In the genomic region with DNA sequence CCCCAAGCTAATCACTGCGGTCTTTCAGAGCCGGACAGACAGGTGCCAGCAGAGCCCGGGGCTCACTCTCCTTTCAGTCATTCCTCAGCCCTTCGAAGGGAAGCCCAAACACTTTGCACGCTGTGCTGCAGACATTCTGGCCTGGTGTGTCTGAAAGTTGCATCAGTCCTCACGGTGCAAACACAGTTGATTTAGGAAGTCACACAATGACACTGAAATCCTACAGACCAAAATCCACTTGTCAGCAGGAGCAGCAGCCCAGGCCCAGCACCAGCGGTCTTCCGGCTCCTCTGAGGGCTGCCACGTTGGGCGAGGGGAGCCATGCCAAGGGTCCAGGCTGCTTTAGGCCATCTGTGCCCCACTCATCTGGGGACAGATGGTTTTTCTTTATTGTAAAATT, we compare ENCODE assay signal across 11 cellular contexts.
DNase-seq lines count a peak whose midpoint lies in the region; ATAC-seq, FAIRE-seq and TF ChIP-seq lines count a peak whose summit lies in the region.
"Had no signal": no experiment of that assay in that cellular context is flagged by ENCODE, and none has a peak within 500 bp of the region (broad histone marks: within the 10 kb centered on the region; RNA-seq: fewer than 3 reads in every experiment).

No MANE protein-coding gene starts in this region.

- CTCF ChIA-PET in GM12878 (lab: Yijun Ruan, JAX), result interaction anchor here (1.2 to 5.8 kb wide), 6 partner anchors 9 to 1092 kb away, joined by 3 to 54 read pairs (median 15); no protein-coding TSS in a partner anchor
- CTCF ChIA-PET in OCI-LY7 (lab: Charles Lee; ENCODE audit: unreplicated experiment), result no interaction called here

- intact Hi-C loops in left ventricle myocardium inferior (cut with micrococcal nuclease) (loop anchor here (5.0 kb wide), 1 partner anchor 1095 kb away; no protein-coding TSS in a partner anchor), left ventricle myocardium superior (cut with micrococcal nuclease) (no loop called here), GM12878 (cut with micrococcal nuclease; ENCODE audit: unreplicated experiment) (no loop called here), lower lobe of right lung (cut with DNase I) (no loop called here), vagina (cut with DNase I) (no loop called here), OCI-LY7 (cut with micrococcal nuclease; ENCODE audit: unreplicated experiment) (no loop called here)

- H4K20me1 ChIP-seq in GM12878 (ENCODE audit: control insufficient read depth, insufficient read depth) (peaks cover 4% of the 10 kb centered on the region), OCI-LY7 (ENCODE audit: insufficient read depth, low read length) (no peaks in the 10 kb centered on the region)

- TF ChIP-seq CTCF in left ventricle myocardium inferior (IDR thresholded peaks at IDR 0.05; ENCODE audit: borderline replicate concordance), result no peak
- TF ChIP-seq CTCF in GM12878 (IDR thresholded peaks at IDR 0.05 in 2 of 3, conservative IDR thresholded peaks at IDR 0.05 in 1 of 3; ENCODE audit: control insufficient read depth in 2 of 3, extremely low read depth in 1 of 3, insufficient read depth in 1 of 3, low read depth in 3 of 3, low read length in 3 of 3), result no peak
- no peak for TF ChIP-seq CTCF in lower lobe of right lung (IDR thresholded peaks at IDR 0.05)
- TF ChIP-seq CTCF in vagina (IDR thresholded peaks at IDR 0.05), result no peak
- TF ChIP-seq CTCF in OCI-LY7 (conservative IDR thresholded peaks at IDR 0.05; ENCODE audit: low read length), result no peak

- RAD21 ChIA-PET in GM12878 (lab: Charles Lee; ENCODE audit: unreplicated experiment), result interaction anchor here (1.6 to 3.7 kb wide), 3 partner anchors 229 to 1092 kb away, joined by 5 to 40 read pairs (median 29); no protein-coding TSS in a partner anchor

- BruUV-seq in GM12878 (replicated peaks; lab: Mats Ljungman, UMichigan), result no TSS peak
- no TSS peak for BruUV-seq in OCI-LY7 (replicated peaks; lab: Mats Ljungman, UMichigan)

- no peaks in the 10 kb centered on the region for H3K9me3 ChIP-seq in left ventricle myocardium inferior (replicated peaks)
- H3K9me3 ChIP-seq in GM12878 (replicated peaks; ENCODE audit: control insufficient read depth, insufficient read depth, low read length), result no peaks in the 10 kb centered on the region
- H3K9me3 ChIP-seq in lower lobe of right lung, result no peaks in the 10 kb centered on the region
- no peaks in the 10 kb centered on the region for H3K9me3 ChIP-seq in vagina
- H3K9me3 ChIP-seq in OCI-LY7 (ENCODE audit: low read length), result no peaks in the 10 kb centered on the region

- no peaks in the 10 kb centered on the region for H3K79me2 ChIP-seq in GM12878 (ENCODE audit: control insufficient read depth, insufficient read depth, low read length)
- no peaks in the 10 kb centered on the region for H3K79me2 ChIP-seq in OCI-LY7 (ENCODE audit: insufficient read depth, low read depth, low read length)

- H3K27ac ChIP-seq in left ventricle myocardium inferior (replicated peaks) (peak overlapping the region; percentile 92), GM12878 (ENCODE audit: control insufficient read depth, insufficient read depth) (no peak overlapping the region), lower lobe of right lung (peak overlapping the region; percentile 80), vagina (peak overlapping the region; percentile 79), OCI-LY7 (ENCODE audit: low read depth, low read length, poor library complexity, severe bottlenecking) (no peak overlapping the region)

- no peaks in the 10 kb centered on the region for H3K27me3 ChIP-seq in left ventricle myocardium inferior (ENCODE audit: low read depth)
- no peaks in the 10 kb centered on the region for H3K27me3 ChIP-seq in GM12878 (replicated peaks in 1 of 2; ENCODE audit: control insufficient read depth in 2 of 2, insufficient read depth in 2 of 2, low read length in 1 of 2)
- H3K27me3 ChIP-seq in lower lobe of right lung (ENCODE audit: low read depth), result no peaks in the 10 kb centered on the region
- H3K27me3 ChIP-seq in vagina, result no peaks in the 10 kb centered on the region

- in situ Hi-C loops in GM12878 (cut with MboI), result loop anchor here (5.0 to 25.0 kb wide), 2 partner anchors 225 to 1285 kb away; no protein-coding TSS in a partner anchor

- H3K36me3 ChIP-seq in left ventricle myocardium inferior (peaks cover 51% of the 10 kb centered on the region), GM12878 (ENCODE audit: control insufficient read depth in 2 of 2, insufficient read depth in 2 of 2, low read length in 1 of 2) (peaks cover 18 to 24% of the 10 kb centered on the region in 2 experiments), lower lobe of right lung (peaks cover 51% of the 10 kb centered on the region), vagina (peaks cover 0 to 39% of the 10 kb centered on the region in 2 donors), OCI-LY7 (ENCODE audit: insufficient read depth, low read length) (peaks cover 62% of the 10 kb centered on the region)

- H3K9me2 ChIP-seq in OCI-LY7 (ENCODE audit: insufficient read depth, low read length), result no peaks in the 10 kb centered on the region

- SMC1A ChIA-PET in GM12878 (lab: Charles Lee; ENCODE audit: uncharacterized antibody, unreplicated experiment), result interaction anchor here (2.1 kb wide), 1 partner anchor 10 kb away, joined by 5 read pairs; no protein-coding TSS in a partner anchor

- TF ChIP-seq POLR2A in GM12878 (IDR thresholded peaks at IDR 0.05; ENCODE audit: low read depth, low read length) (peak; percentile 56; the same call in 1 of the 2 replicates), vagina (IDR thresholded peaks at IDR 0.05) (no peak)

- POLR2A ChIA-PET in GM12878 (lab: Charles Lee), result no interaction called here
- POLR2A ChIA-PET in OCI-LY7 (lab: Charles Lee), result interaction anchor here (1.2 kb wide), 2 partner anchors 10 to 32 kb away, joined by 3 to 4 read pairs; no protein-coding TSS in a partner anchor

- H2AFZ ChIP-seq in GM12878 (ENCODE audit: control insufficient read depth, low read depth, low read length) (no peak overlapping the region), OCI-LY7 (ENCODE audit: low read length) (no peak overlapping the region)

- TF ChIP-seq EP300 in GM12878 (IDR thresholded peaks at IDR 0.05; ENCODE audit: borderline replicate concordance in 1 of 2, control insufficient read depth in 1 of 2, low read depth in 2 of 2, low read length in 2 of 2), result no peak

- H3K4me1 ChIP-seq in left ventricle myocardium inferior (peaks cover 80% of the 10 kb centered on the region), GM12878 (ENCODE audit: control insufficient read depth, insufficient read depth, low read length) (peaks cover 5% of the 10 kb centered on the region; the same call in 1 of the 2 replicates), lower lobe of right lung (peaks cover 60% of the 10 kb centered on the region), vagina (peaks cover 49% of the 10 kb centered on the region), OCI-LY7 (ENCODE audit: insufficient read depth, low read length, poor library complexity, severe bottlenecking) (no peaks in the 10 kb centered on the region)

- ATAC-seq in left ventricle myocardium superior (no peak), GM12878 (no peak), lower lobe of right lung (no peak)
- ATAC-seq in activated CD4-positive, CD25-positive, alpha-beta regulatory T cell treated with anti-CD3 and anti-CD28 coated beads, Interleukin-2, amount 50 U/mL, for 24 hours, result no peak
- ATAC-seq: stimulated activated naive CD8-positive, alpha-beta T cell treated with anti-CD3 and anti-CD28 coated beads, Interleukin-15, amount 100 ng/mL, for 72 hours had no signal

- H3K4me2 ChIP-seq in GM12878 (ENCODE audit: control insufficient read depth, insufficient read depth) (no peak overlapping the region), OCI-LY7 (ENCODE audit: low read length) (no peak overlapping the region)

- FAIRE-seq in GM12878 (lab: Jason Lieb, UNC), result no peak
- FAIRE-seq: colon had no signal

- TF ChIP-seq RAD21 in GM12878 (IDR thresholded peaks at IDR 0.05; ENCODE audit: insufficient read depth, low read depth, low read length), result no peak

- DNase-seq in left ventricle myocardium inferior, result no peak
- no peak for DNase-seq in left ventricle myocardium superior
- DNase-seq in GM12878 (ENCODE audit: low read depth, low spot score), result no peak
- no peak for DNase-seq in lower lobe of right lung
- no peak for DNase-seq in vagina (ENCODE audit: extremely low spot score in 2 of 2)
- DNase-seq in NCI-H2196 (lab: John Stamatoyannopoulos, UW; ENCODE audit: unreplicated experiment), result no peak
- no peak for DNase-seq in OCI-LY7 (ENCODE audit: low spot score)
- DNase-seq: NCI-H82; stimulated activated naive CD8-positive, alpha-beta T cell treated with anti-CD3 and anti-CD28 coated beads, Interleukin-15, amount 100 ng/mL, for 72 hours had no signal

- H3K9ac ChIP-seq in GM12878 (ENCODE audit: control insufficient read depth, insufficient read depth, low read length), result no peak overlapping the region

- WGBS in GM12878 (ENCODE audit: insufficient coverage, insufficient replicate concordance, low lambda C conversion rate, missing lambda C conversion rate), result 97% methylated on average over 10 of the region's 10 CpGs

- H3K4me3 ChIP-seq in left ventricle myocardium inferior, result no peak overlapping the region
- no peak overlapping the region for H3K4me3 ChIP-seq in GM12878
- no peak overlapping the region for H3K4me3 ChIP-seq in lower lobe of right lung
- no peak overlapping the region for H3K4me3 ChIP-seq in vagina
- no peak overlapping the region for H3K4me3 ChIP-seq in OCI-LY7 (ENCODE audit: low read depth, low read length, poor library complexity, severe bottlenecking)

TF ChIP-seq in GM12878, 131 proteins besides CTCF, POLR2A, EP300 and RAD21 (continues in another document):
- TF ChIP-seq KDM1A (IDR thresholded peaks at IDR 0.05; ENCODE audit: borderline replicate concordance), result no peak
- no peak for TF ChIP-seq SREBF2 (IDR thresholded peaks at IDR 0.05; ENCODE audit: low read length)
- TF ChIP-seq POLR2AphosphoS5 (IDR thresholded peaks at IDR 0.05; ENCODE audit: low read length), result peak; percentile 61; the same call in 1 of the 2 replicates
- no peak for TF ChIP-seq CEBPB (IDR thresholded peaks at IDR 0.05; ENCODE audit: borderline replicate concordance in 1 of 2, low read depth in 2 of 2, low read length in 2 of 2)
- TF ChIP-seq CBFB (IDR thresholded peaks at IDR 0.05; ENCODE audit: low read depth), result no peak
- no peak for TF ChIP-seq RFX5 (IDR thresholded peaks at IDR 0.05; ENCODE audit: low read depth, low read length)

Comparison
In these comparisons a context has a peak if more than half of its experiments do, and no peak if none do; other contexts are left out.
1. H3K27ac ChIP-seq: peak in left ventricle myocardium inferior (single experiment), lower lobe of right lung (single experiment) and vagina (single experiment); none in GM12878 (single experiment) and OCI-LY7 (single experiment).